In genomic region chr6:16752206-16752867, GRCh38 we compare ENCODE assay signal across 9 cellular contexts. TPM values are rescaled to one million over a fixed set of nuclear protein-coding genes. Genes with fewer than 3 reads are reported as not detected.
A peak's percentile ranks its signal among the peaks of the same experiment; 100 is the strongest.
DNase-seq lines count a peak whose midpoint lies in the region; ATAC-seq, FAIRE-seq and TF ChIP-seq lines count a peak whose summit lies in the region.
"Had no signal": no experiment of that assay in that cellular context is flagged by ENCODE, and none has a peak within 500 bp of the region (broad histone marks: within the 10 kb centered on the region; RNA-seq: fewer than 3 reads in every experiment).

No MANE protein-coding gene starts in this region.

- peaks cover 28% of the 10 kb centered on the region for H3F3A ChIP-seq in PC-3 (ENCODE audit: low read length, unreplicated experiment)

- TF ChIP-seq POLR2A in sigmoid colon (IDR thresholded peaks at IDR 0.05), result no peak

- peak overlapping the region; percentile 73 for H3K4me2 ChIP-seq in PC-3 (ENCODE audit: low read length)

- H3K36me3 Mint-ChIP-seq in activated T-helper 17 cell treated with anti-CD3 and anti-CD28 coated beads, Interleukin-2, amount 50 U/mL, for 72 hours (ENCODE audit: low read depth), result peaks cover 95% of the 10 kb centered on the region

- no peak overlapping the region for H3K27ac Mint-ChIP-seq in activated T-helper 17 cell treated with anti-CD3 and anti-CD28 coated beads, Interleukin-2, amount 50 U/mL, for 72 hours

- H3K9me3 ChIP-seq in PC-3 (ENCODE audit: low read length) (no peaks in the 10 kb centered on the region), neutrophil (no peaks in the 10 kb centered on the region), sigmoid colon (no peaks in the 10 kb centered on the region)

- no peak overlapping the region for H2AFZ ChIP-seq in PC-3 (ENCODE audit: low read length)

- peak overlapping the region; percentile 91 for H3K9ac ChIP-seq in PC-3 (ENCODE audit: low read length)

- TF ChIP-seq CTCF in PC-3 (conservative IDR thresholded peaks at IDR 0.05; ENCODE audit: low read depth, low read length), result no peak
- TF ChIP-seq CTCF in neutrophil (IDR thresholded peaks at IDR 0.05), result no peak
- TF ChIP-seq CTCF in sigmoid colon (IDR thresholded peaks at IDR 0.05), result no peak

- H3K27me3 Mint-ChIP-seq in activated T-helper 17 cell treated with anti-CD3 and anti-CD28 coated beads, Interleukin-2, amount 50 U/mL, for 72 hours, result no peaks in the 10 kb centered on the region

- peak overlapping the region; percentile 98 for H3K27ac ChIP-seq in PC-3 (ENCODE audit: low read length)
- peak overlapping the region; percentile 80 for H3K27ac ChIP-seq in neutrophil
- H3K27ac ChIP-seq in sigmoid colon, result peak overlapping the region in 2 of 4 donors; percentile 6 to 13

- H3K4me1 ChIP-seq in PC-3 (ENCODE audit: insufficient read depth, low read length), result peaks cover 91% of the 10 kb centered on the region
- peaks cover 61 to 77% of the 10 kb centered on the region in 2 experiments for H3K4me1 ChIP-seq in neutrophil (ENCODE audit: control insufficient read depth in 1 of 2, insufficient read depth in 1 of 2, low read depth in 1 of 2, low read length in 1 of 2)
- H3K4me1 ChIP-seq in sigmoid colon, result peaks cover 0 to 59% (median 57%) of the 10 kb centered on the region in 4 donors

- H3K4me3 ChIP-seq in PC-3 (ENCODE audit: low read length) (peak overlapping the region; percentile 52), neutrophil (ENCODE audit: low read depth in 1 of 2, low read length in 1 of 2) (peak overlapping the region; percentile 12 to 34), sigmoid colon (no peak overlapping the region)

- no peaks in the 10 kb centered on the region for H4K20me1 ChIP-seq in PC-3 (ENCODE audit: low read length)

- peaks cover 79% of the 10 kb centered on the region for H3K79me2 ChIP-seq in PC-3 (ENCODE audit: low read length)

- no TSS peak for BruUV-seq in PC-3 (replicated peaks; lab: Mats Ljungman, UMichigan)

- POLR2A ChIA-PET in PC-3 (lab: Charles Lee; ENCODE audit: unreplicated experiment), result interaction anchor here (0.6 kb wide), 2 partner anchors 10 to 230 kb away, joined by 3 to 4 read pairs; no protein-coding TSS in a partner anchor

- H3K4me1 Mint-ChIP-seq in activated T-helper 17 cell treated with anti-CD3 and anti-CD28 coated beads, Interleukin-2, amount 50 U/mL, for 72 hours, result peaks cover 56% of the 10 kb centered on the region

- peak; percentile 80 for DNase-seq in DMS53 (lab: John Stamatoyannopoulos, UW)
- DNase-seq in PC-3, result peak; percentile 94
- DNase-seq in stimulated activated CD4-positive, alpha-beta T cell treated with anti-CD3 and anti-CD28 coated beads, Interleukin-1b, Interleukin-23, amount 100 ng/mL, for 48 hours, result no peak
- DNase-seq in sigmoid colon, result no peak
- DNase-seq: activated CD8-positive, alpha-beta memory T cell treated with anti-CD3 and anti-CD28 coated beads, Interleukin-2, amount 50 U/mL, for 48 hours had no signal

- no peak overlapping the region for H3K4me3 Mint-ChIP-seq in activated T-helper 17 cell treated with anti-CD3 and anti-CD28 coated beads, Interleukin-2, amount 50 U/mL, for 72 hours

- H3K36me3 ChIP-seq in PC-3 (ENCODE audit: low read depth, low read length), result 0 out of 2 replicates have a peak, but pooled peaks cover 3% of the 10 kb centered on the region
- peaks cover 4% of the 10 kb centered on the region for H3K36me3 ChIP-seq in neutrophil
- no peaks in the 10 kb centered on the region for H3K36me3 ChIP-seq in sigmoid colon

- FAIRE-seq in endometrium (lab: Jason Lieb, UNC), result peak; percentile 58

- intact Hi-C loops in PC-3 (cut with micrococcal nuclease) (no loop called here), sigmoid colon (cut with DNase I) (no loop called here)

- TF ChIP-seq EP300 in sigmoid colon (IDR thresholded peaks at IDR 0.05), result no peak

- CTCF ChIA-PET in PC-3 (lab: Charles Lee), result no interaction called here

- ATAC-seq in PC-3 (peak; percentile 62), GM18517 (IDR thresholded peaks at IDR 0.05; ENCODE audit: unreplicated experiment) (no peak)
- ATAC-seq in activated T-helper 17 cell treated with anti-CD3 and anti-CD28 coated beads, Interleukin-2, amount 50 U/mL, for 72 hours (replicated peaks), result no peak

- H3K27me3 ChIP-seq in PC-3 (ENCODE audit: low read length) (no peaks in the 10 kb centered on the region), neutrophil (no peaks in the 10 kb centered on the region), sigmoid colon (no peaks in the 10 kb centered on the region)

- no peaks in the 10 kb centered on the region for H3K9me3 Mint-ChIP-seq in activated T-helper 17 cell treated with anti-CD3 and anti-CD28 coated beads, Interleukin-2, amount 50 U/mL, for 72 hours

- H3K9me2 ChIP-seq in PC-3 (replicated peaks; ENCODE audit: low read length), result no peaks in the 10 kb centered on the region

- 50 to 70% methylated on average over 4 of the region's 4 CpGs for WGBS in sigmoid colon, 2 donors

RNA-seq across cellular contexts. Expression of gene ATXN1, which starts 8.9 kb away (rescaled TPM):
- total RNA-seq in PC-3 (2014; rRNA removed) (19.1 and 27.0 TPM in 2 replicates), sigmoid colon (10 to 100 TPM; 37.7 to 95.3 (median 59.9) TPM)
- 100 to 1,000 TPM in 1 of 2 donors, 10 to 100 TPM in 1; 41.0 to 115 TPM for total RNA-seq in activated T-helper 17 cell treated with anti-CD3 and anti-CD28 coated beads, Interleukin-2, amount 50 U/mL, for 72 hours
- polyA plus RNA-seq in sigmoid colon, result 1 to 10 TPM; 4.8 to 8.6 (median 7.2) TPM

Comparison
In these comparisons a context has a peak if more than half of its experiments do, and no peak if none do; other contexts are left out.
1. DNase-seq: peak in DMS53 (single experiment) and PC-3 (single experiment); none in stimulated activated CD4-positive, alpha-beta T cell treated with anti-CD3 and anti-CD28 coated beads, Interleukin-1b, Interleukin-23, amount 100 ng/mL, for 48 hours (single experiment) and sigmoid colon (single experiment).
2. H3K4me3 ChIP-seq: peak in PC-3 (single experiment) and neutrophil (2 of 2); none in sigmoid colon (0 of 4).